ENCODE assay signal across 8 cellular contexts in the genomic region with DNA sequence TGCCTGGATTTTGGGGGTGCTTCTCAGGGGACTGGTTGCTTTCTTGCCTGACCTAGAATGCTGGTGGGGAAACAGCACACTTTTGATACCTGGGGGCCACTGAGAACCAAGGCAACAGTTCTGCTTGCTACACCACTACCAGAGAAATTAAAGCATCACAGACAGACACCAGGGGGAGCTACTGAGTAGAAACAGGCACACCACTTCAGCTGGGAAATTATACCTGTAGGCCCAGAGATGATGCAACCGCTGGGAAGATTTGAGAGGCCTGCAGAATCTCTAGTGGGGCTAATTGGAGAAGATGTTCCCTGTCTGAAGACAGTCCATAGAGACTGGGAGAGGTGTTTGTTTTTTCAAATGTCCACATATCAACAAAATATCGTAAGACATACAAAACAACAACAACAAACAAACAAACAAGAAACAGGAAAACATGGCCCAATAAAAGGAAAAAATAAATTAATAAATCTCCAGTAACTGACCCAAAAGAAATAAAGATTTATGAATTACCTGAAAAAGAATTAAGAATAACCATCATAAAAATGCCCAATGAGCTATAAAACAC.
DNase-seq lines count a peak whose midpoint lies in the region; ATAC-seq and TF ChIP-seq lines count a peak whose summit lies in the region.

No MANE protein-coding gene starts in this region.

- peaks cover 5% of the 10 kb centered on the region for H3K27me3 Mint-ChIP-seq in CD4-positive, CD25-positive, alpha-beta regulatory T cell
- peaks cover 14 to 15% of the 10 kb centered on the region in 2 donors for H3K27me3 Mint-ChIP-seq in stimulated activated naive B cell treated with anti-CD40 and anti-IgM and Interleukin-4, amounts not matched to agents 10 μg/mL and 1 μg/mL and 100 μg/mL, for 72 hours

- no peaks in the 10 kb centered on the region for H3K9me3 ChIP-seq in CD4-positive, CD25-positive, alpha-beta regulatory T cell (ENCODE audit: control insufficient read depth in 2 of 2, low read length in 2 of 2)
- H3K9me3 ChIP-seq in Karpas-422 (ENCODE audit: low read length) (no peaks in the 10 kb centered on the region), PC-9 (ENCODE audit: insufficient read depth, low read depth) (no peaks in the 10 kb centered on the region), breast epithelium (no peaks in the 10 kb centered on the region)

- no peak overlapping the region for H3K27ac ChIP-seq in CD4-positive, CD25-positive, alpha-beta regulatory T cell (ENCODE audit: insufficient read depth, low read length, poor library complexity, severe bottlenecking)
- H3K27ac ChIP-seq in Karpas-422 (ENCODE audit: low read length) (no peak overlapping the region), PC-9 (no peak overlapping the region), breast epithelium (no peak overlapping the region)

- no peaks in the 10 kb centered on the region for H3K4me1 Mint-ChIP-seq in CD4-positive, CD25-positive, alpha-beta regulatory T cell
- H3K4me1 Mint-ChIP-seq in stimulated activated naive B cell treated with anti-CD40 and anti-IgM and Interleukin-4, amounts not matched to agents 10 μg/mL and 1 μg/mL and 100 μg/mL, for 72 hours, result peaks cover 0 to 8% of the 10 kb centered on the region in 2 donors

- no peak for TF ChIP-seq POLR2A in breast epithelium (IDR thresholded peaks at IDR 0.05)

- peaks cover 0 to 4% (median 2%) of the 10 kb centered on the region in 7 donors for H3K9me3 Mint-ChIP-seq in CD4-positive, CD25-positive, alpha-beta regulatory T cell
- peaks cover 0 to 5% of the 10 kb centered on the region in 2 donors for H3K9me3 Mint-ChIP-seq in stimulated activated naive B cell treated with anti-CD40 and anti-IgM and Interleukin-4, amounts not matched to agents 10 μg/mL and 1 μg/mL and 100 μg/mL, for 72 hours

- POLR2A ChIA-PET in PC-9 (lab: Charles Lee; ENCODE audit: unreplicated experiment), result no interaction called here

- peak overlapping the region in 1 of 4 donors; percentile 45 for H3K4me3 Mint-ChIP-seq in CD4-positive, CD25-positive, alpha-beta regulatory T cell
- no peak overlapping the region for H3K4me3 Mint-ChIP-seq in stimulated activated naive B cell treated with anti-CD40 and anti-IgM and Interleukin-4, amounts not matched to agents 10 μg/mL and 1 μg/mL and 100 μg/mL, for 72 hours

- H3K27ac Mint-ChIP-seq in CD4-positive, CD25-positive, alpha-beta regulatory T cell, result no peak overlapping the region
- H3K27ac Mint-ChIP-seq in stimulated activated naive B cell treated with anti-CD40 and anti-IgM and Interleukin-4, amounts not matched to agents 10 μg/mL and 1 μg/mL and 100 μg/mL, for 72 hours, result no peak overlapping the region

- H3K9me2 ChIP-seq in Karpas-422 (replicated peaks; ENCODE audit: insufficient read depth, low read length) (no peaks in the 10 kb centered on the region), PC-9 (ENCODE audit: insufficient read depth) (no peaks in the 10 kb centered on the region)

- H3K36me3 Mint-ChIP-seq in CD4-positive, CD25-positive, alpha-beta regulatory T cell, result no peaks in the 10 kb centered on the region
- peaks cover 0 to 2% of the 10 kb centered on the region in 2 donors for H3K36me3 Mint-ChIP-seq in stimulated activated naive B cell treated with anti-CD40 and anti-IgM and Interleukin-4, amounts not matched to agents 10 μg/mL and 1 μg/mL and 100 μg/mL, for 72 hours

- H3K4me3 ChIP-seq in CD4-positive, CD25-positive, alpha-beta regulatory T cell (ENCODE audit: low read depth, low read length), result no peak overlapping the region
- no peak overlapping the region for H3K4me3 ChIP-seq in Karpas-422 (ENCODE audit: low read length)
- no peak overlapping the region for H3K4me3 ChIP-seq in PC-9
- H3K4me3 ChIP-seq in breast epithelium, result no peak overlapping the region

- BruUV-seq in PC-9 (replicated peaks; lab: Mats Ljungman, UMichigan), result no TSS peak

- no peak overlapping the region for H3K4me2 ChIP-seq in Karpas-422 (ENCODE audit: low read depth, low read length, poor library complexity, severe bottlenecking)
- H3K4me2 ChIP-seq in PC-9, result no peak overlapping the region

- H4K20me1 ChIP-seq in Karpas-422 (ENCODE audit: insufficient read depth, low read depth, low read length) (no peaks in the 10 kb centered on the region), PC-9 (ENCODE audit: insufficient read depth) (no peaks in the 10 kb centered on the region)

- H3K79me2 ChIP-seq in Karpas-422 (ENCODE audit: low read length), result no peaks in the 10 kb centered on the region
- H3K79me2 ChIP-seq in PC-9 (ENCODE audit: low read depth), result no peaks in the 10 kb centered on the region

- intact Hi-C loops in PC-9 (cut with micrococcal nuclease; ENCODE audit: unreplicated experiment), result loop anchor here (1.0 to 5.0 kb wide), 3 partner anchors 34 to 609 kb away; no protein-coding TSS in a partner anchor
- intact Hi-C loops in breast epithelium (cut with DNase I; ENCODE audit: low total_unique reads), result no loop called here
- intact Hi-C loops in left colon (cut with DNase I, micrococcal nuclease), result no loop called here
- intact Hi-C loops in sciatic nerve (cut with DNase I), result no loop called here

- TF ChIP-seq CTCF in PC-9 (conservative IDR thresholded peaks at IDR 0.05), result peak; percentile 82
- peak in 2 of 3 donors; percentile 37 to 50 for TF ChIP-seq CTCF in breast epithelium (IDR thresholded peaks at IDR 0.05)

- DNase-seq in CD4-positive, CD25-positive, alpha-beta regulatory T cell, result peak in 2 of 3 donors; percentile 10 to 47
- DNase-seq in Karpas-422 (peak; percentile 92), PC-9 (peak; percentile 54 to 61), breast epithelium (ENCODE audit: low spot score in 2 of 2) (peak in 1 of 2 donors; percentile 35), left colon (peak; percentile 46 to 60), sciatic nerve (ENCODE audit: low spot score) (no peak)
- DNase-seq in stimulated activated naive B cell treated with anti-CD40 and anti-IgM and Interleukin-4, amounts not matched to agents 10 μg/mL and 1 μg/mL and 100 μg/mL, for 72 hours, result peak; percentile 51

- no peaks in the 10 kb centered on the region for H3K4me1 ChIP-seq in CD4-positive, CD25-positive, alpha-beta regulatory T cell (ENCODE audit: control insufficient read depth, insufficient read depth, low read length, poor library complexity, severe bottlenecking)
- H3K4me1 ChIP-seq in Karpas-422 (ENCODE audit: low read length), result no peaks in the 10 kb centered on the region
- no peaks in the 10 kb centered on the region for H3K4me1 ChIP-seq in PC-9 (replicated peaks; ENCODE audit: insufficient read depth)
- no peaks in the 10 kb centered on the region for H3K4me1 ChIP-seq in breast epithelium

- no peaks in the 10 kb centered on the region for H3F3A ChIP-seq in PC-9 (ENCODE audit: insufficient read depth, low read depth)

- no peaks in the 10 kb centered on the region for H3K27me3 ChIP-seq in CD4-positive, CD25-positive, alpha-beta regulatory T cell (ENCODE audit: control insufficient read depth, insufficient read depth, low read length)
- H3K27me3 ChIP-seq in Karpas-422 (ENCODE audit: low read length), result no peaks in the 10 kb centered on the region
- peaks cover 27% of the 10 kb centered on the region for H3K27me3 ChIP-seq in PC-9 (ENCODE audit: insufficient read depth, low read depth)
- no peaks in the 10 kb centered on the region for H3K27me3 ChIP-seq in breast epithelium

- no peak overlapping the region for H3K9ac ChIP-seq in Karpas-422 (ENCODE audit: low read length)

- CTCF ChIA-PET in PC-9 (lab: Charles Lee), result interaction anchor here (0.6 kb wide), 1 partner anchor 175 kb away, joined by 4 read pairs; no protein-coding TSS in a partner anchor

- ATAC-seq in CD4-positive, CD25-positive, alpha-beta regulatory T cell (ENCODE audit: low read depth in 2 of 2), result no peak
- ATAC-seq in GM18873 (IDR thresholded peaks at IDR 0.05; ENCODE audit: low FRiP score, unreplicated experiment) (peak; percentile 50), left colon (peak; percentile 87), sciatic nerve (no peak)
- peak; percentile 83 to 93 for ATAC-seq in stimulated activated naive B cell treated with anti-CD40 and anti-IgM and Interleukin-4, amounts not matched to agents 10 μg/mL and 1 μg/mL and 100 μg/mL, for 72 hours (replicated peaks)

- no peaks in the 10 kb centered on the region for H3K36me3 ChIP-seq in CD4-positive, CD25-positive, alpha-beta regulatory T cell (ENCODE audit: control insufficient read depth, insufficient read depth, low read length)
- no peaks in the 10 kb centered on the region for H3K36me3 ChIP-seq in Karpas-422 (ENCODE audit: insufficient read depth, low read length)
- no peaks in the 10 kb centered on the region for H3K36me3 ChIP-seq in PC-9 (ENCODE audit: low read depth)
- H3K36me3 ChIP-seq in breast epithelium, result no peaks in the 10 kb centered on the region

- H2AFZ ChIP-seq in Karpas-422 (ENCODE audit: low read length) (no peak overlapping the region), PC-9 (no peak overlapping the region)

Comparison
In these comparisons a context has a peak if more than half of its experiments do, and no peak if none do; other contexts are left out.
1. ATAC-seq: peak in GM18873 (single experiment), left colon (single experiment) and stimulated activated naive B cell treated with anti-CD40 and anti-IgM and Interleukin-4, amounts not matched to agents 10 μg/mL and 1 μg/mL and 100 μg/mL, for 72 hours (2 of 2); none in CD4-positive, CD25-positive, alpha-beta regulatory T cell (0 of 2) and sciatic nerve (single experiment).